ENCODE assay signal across 1 cellular context in genomic region chr2:71461304-71461671, GRCh38.
TF ChIP-seq lines count a peak whose summit lies in the region.

No MANE protein-coding gene starts in this region.

TF ChIP-seq in GM23338, 12 proteins besides CTCF, POLR2A, EP300 and RAD21:
- TF ChIP-seq ZNF462 (CRISPR knock-in tag; IDR thresholded peaks at IDR 0.05) = no peak
- no peak for TF ChIP-seq REST (IDR thresholded peaks at IDR 0.05; ENCODE audit: unreplicated experiment)
- TF ChIP-seq CREB1 (CRISPR knock-in tag; IDR thresholded peaks at IDR 0.05; ENCODE audit: low read depth) = no peak
- TF ChIP-seq EZH2 (IDR thresholded peaks at IDR 0.05; ENCODE audit: low read depth, unreplicated experiment) = no peak
- no peak for TF ChIP-seq JUNB (IDR thresholded peaks at IDR 0.05; ENCODE audit: unreplicated experiment)
- no peak for TF ChIP-seq NANOG (IDR thresholded peaks at IDR 0.05; ENCODE audit: borderline replicate concordance)
- TF ChIP-seq EZH2phosphoT487 (IDR thresholded peaks at IDR 0.05; ENCODE audit: unreplicated experiment) = no peak
- TF ChIP-seq STAT1 (IDR thresholded peaks at IDR 0.05; ENCODE audit: unreplicated experiment) = no peak
- no peak for TF ChIP-seq ZNF114 (CRISPR knock-in tag; IDR thresholded peaks at IDR 0.05)
- TF ChIP-seq POLR2AphosphoS5 (IDR thresholded peaks at IDR 0.05; ENCODE audit: low read depth) = no peak
- TF ChIP-seq ZNF331 (CRISPR knock-in tag; IDR thresholded peaks at IDR 0.05; ENCODE audit: low read depth) = no peak
- TF ChIP-seq, protein P1, sequence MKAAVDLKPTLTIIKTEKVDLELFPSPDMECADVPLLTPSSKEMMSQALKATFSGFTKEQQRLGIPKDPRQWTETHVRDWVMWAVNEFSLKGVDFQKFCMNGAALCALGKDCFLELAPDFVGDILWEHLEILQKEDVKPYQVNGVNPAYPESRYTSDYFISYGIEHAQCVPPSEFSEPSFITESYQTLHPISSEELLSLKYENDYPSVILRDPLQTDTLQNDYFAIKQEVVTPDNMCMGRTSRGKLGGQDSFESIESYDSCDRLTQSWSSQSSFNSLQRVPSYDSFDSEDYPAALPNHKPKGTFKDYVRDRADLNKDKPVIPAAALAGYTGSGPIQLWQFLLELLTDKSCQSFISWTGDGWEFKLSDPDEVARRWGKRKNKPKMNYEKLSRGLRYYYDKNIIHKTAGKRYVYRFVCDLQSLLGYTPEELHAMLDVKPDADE (IDR thresholded peaks at IDR 0.05) = no peak
